Comparison of ENCODE assay signal across 24 cellular contexts in genomic region chr3:189748046-189748445, GRCh38.
"Had no signal": no experiment of that assay in that cellular context is flagged by ENCODE, and none has a peak within 500 bp of the region (broad histone marks: within the 10 kb centered on the region; RNA-seq: fewer than 3 reads in every experiment).

No MANE protein-coding gene starts in this region.

- H3K4me3 Mint-ChIP-seq: activated naive CD4-positive, alpha-beta T cell treated with anti-CD3 and anti-CD28 coated beads, Interleukin-2, amount 10 ng/mL, durations not matched to agents 7 days and 5 days; activated naive CD8-positive, alpha-beta T cell treated with anti-CD3 and anti-CD28 coated beads, Interleukin-2, amount 50 U/mL, for 24 hours; brain; natural killer cell; stimulated activated naive B cell treated with anti-CD40 and anti-IgM and Interleukin-4, amounts not matched to agents 10 μg/mL and 1 μg/mL and 100 μg/mL, for 72 hours had no signal

- H3K4me2 ChIP-seq: smooth muscle cell had no signal

- H3K79me2 ChIP-seq: parathyroid adenoma had no signal

- H3K27me3 Mint-ChIP-seq: activated naive CD4-positive, alpha-beta T cell treated with anti-CD3 and anti-CD28 coated beads, Interleukin-2, amount 10 ng/mL, durations not matched to agents 7 days and 5 days; activated naive CD8-positive, alpha-beta T cell treated with anti-CD3 and anti-CD28 coated beads, Interleukin-2, amount 50 U/mL, for 24 hours; stimulated activated naive B cell treated with anti-CD40 and anti-IgM and Interleukin-4, amounts not matched to agents 10 μg/mL and 1 μg/mL and 100 μg/mL, for 72 hours had no signal

- H2AFZ ChIP-seq: parathyroid adenoma had no signal

- H3K4me1 Mint-ChIP-seq: activated naive CD4-positive, alpha-beta T cell treated with anti-CD3 and anti-CD28 coated beads, Interleukin-2, amount 10 ng/mL, durations not matched to agents 7 days and 5 days; activated naive CD8-positive, alpha-beta T cell treated with anti-CD3 and anti-CD28 coated beads, Interleukin-2, amount 50 U/mL, for 24 hours; brain; natural killer cell; stimulated activated naive B cell treated with anti-CD40 and anti-IgM and Interleukin-4, amounts not matched to agents 10 μg/mL and 1 μg/mL and 100 μg/mL, for 72 hours had no signal

- H3K27me3 ChIP-seq: dorsolateral prefrontal cortex, neutrophil, upper lobe of right lung had no signal

- FAIRE-seq: colon, frontal cortex, TTC549 had no signal

- H3K36me3 ChIP-seq: lower lobe of right lung, neutrophil, upper lobe of right lung had no signal

- H3K4me3 ChIP-seq: dorsolateral prefrontal cortex, lower lobe of right lung, smooth muscle cell, upper lobe of right lung had no signal

- H3K4me1 ChIP-seq: lower lobe of right lung, parathyroid adenoma, upper lobe of right lung had no signal

- H3K9me3 ChIP-seq: neutrophil, upper lobe of right lung had no signal

- ATAC-seq: activated CD4-positive, CD25-positive, alpha-beta regulatory T cell treated with anti-CD3 and anti-CD28 coated beads, Interleukin-2, amount 50 U/mL, for 24 hours; activated naive CD8-positive, alpha-beta T cell treated with anti-CD3 and anti-CD28 coated beads, Interleukin-2, amount 50 U/mL, for 24 hours; lower lobe of right lung; natural killer cell; sciatic nerve; upper lobe of right lung had no signal

- DNase-seq: activated CD4-positive, alpha-beta T cell treated with anti-CD3 and anti-CD28 coated beads, Interleukin-2, amount 50 U/mL, for 1 hour; activated CD8-positive, alpha-beta memory T cell treated with anti-CD3 and anti-CD28 coated beads, Interleukin-2, amount 50 U/mL, for 4 hours; activated effector memory CD4-positive, alpha-beta T cell treated with Interleukin-2 at 50 U/mL for 16 hours; activated naive CD4-positive, alpha-beta T cell treated with anti-CD3 and anti-CD28 coated beads, Interleukin-2, amount 10 ng/mL, durations not matched to agents 7 days and 5 days; activated naive CD8-positive, alpha-beta T cell treated with anti-CD3 and anti-CD28 coated beads, Interleukin-2, amount 50 U/mL, for 24 hours; activated T-cell treated with anti-CD3 and anti-CD28 coated beads, Interleukin-2, amount 50 U/mL, for 48 hours; anterior cingulate cortex; central memory CD4-positive, alpha-beta T cell; dorsolateral prefrontal cortex; hypothalamus; lower lobe of right lung; natural killer cell; stimulated activated CD4-positive, alpha-beta T cell treated with anti-CD3 and anti-CD28 coated beads, Interleukin-4, amount 100 ng/mL, for 4 hours; stimulated activated naive B cell treated with anti-CD40 and anti-IgM and Interleukin-4, amounts not matched to agents 10 μg/mL and 1 μg/mL and 100 μg/mL, for 72 hours; upper lobe of right lung had no signal

- H3K9ac ChIP-seq: parathyroid adenoma had no signal

- H3K27ac ChIP-seq: dorsolateral prefrontal cortex, lower lobe of right lung, neutrophil, parathyroid adenoma, upper lobe of right lung had no signal

- H3K27ac Mint-ChIP-seq: activated naive CD4-positive, alpha-beta T cell treated with anti-CD3 and anti-CD28 coated beads, Interleukin-2, amount 10 ng/mL, durations not matched to agents 7 days and 5 days; activated naive CD8-positive, alpha-beta T cell treated with anti-CD3 and anti-CD28 coated beads, Interleukin-2, amount 50 U/mL, for 24 hours; brain; natural killer cell; stimulated activated naive B cell treated with anti-CD40 and anti-IgM and Interleukin-4, amounts not matched to agents 10 μg/mL and 1 μg/mL and 100 μg/mL, for 72 hours had no signal

- H3K36me3 Mint-ChIP-seq: activated naive CD4-positive, alpha-beta T cell treated with anti-CD3 and anti-CD28 coated beads, Interleukin-2, amount 10 ng/mL, durations not matched to agents 7 days and 5 days; natural killer cell; stimulated activated naive B cell treated with anti-CD40 and anti-IgM and Interleukin-4, amounts not matched to agents 10 μg/mL and 1 μg/mL and 100 μg/mL, for 72 hours had no signal
